ENCODE assay signal across 8 cellular contexts in the genomic region with DNA sequence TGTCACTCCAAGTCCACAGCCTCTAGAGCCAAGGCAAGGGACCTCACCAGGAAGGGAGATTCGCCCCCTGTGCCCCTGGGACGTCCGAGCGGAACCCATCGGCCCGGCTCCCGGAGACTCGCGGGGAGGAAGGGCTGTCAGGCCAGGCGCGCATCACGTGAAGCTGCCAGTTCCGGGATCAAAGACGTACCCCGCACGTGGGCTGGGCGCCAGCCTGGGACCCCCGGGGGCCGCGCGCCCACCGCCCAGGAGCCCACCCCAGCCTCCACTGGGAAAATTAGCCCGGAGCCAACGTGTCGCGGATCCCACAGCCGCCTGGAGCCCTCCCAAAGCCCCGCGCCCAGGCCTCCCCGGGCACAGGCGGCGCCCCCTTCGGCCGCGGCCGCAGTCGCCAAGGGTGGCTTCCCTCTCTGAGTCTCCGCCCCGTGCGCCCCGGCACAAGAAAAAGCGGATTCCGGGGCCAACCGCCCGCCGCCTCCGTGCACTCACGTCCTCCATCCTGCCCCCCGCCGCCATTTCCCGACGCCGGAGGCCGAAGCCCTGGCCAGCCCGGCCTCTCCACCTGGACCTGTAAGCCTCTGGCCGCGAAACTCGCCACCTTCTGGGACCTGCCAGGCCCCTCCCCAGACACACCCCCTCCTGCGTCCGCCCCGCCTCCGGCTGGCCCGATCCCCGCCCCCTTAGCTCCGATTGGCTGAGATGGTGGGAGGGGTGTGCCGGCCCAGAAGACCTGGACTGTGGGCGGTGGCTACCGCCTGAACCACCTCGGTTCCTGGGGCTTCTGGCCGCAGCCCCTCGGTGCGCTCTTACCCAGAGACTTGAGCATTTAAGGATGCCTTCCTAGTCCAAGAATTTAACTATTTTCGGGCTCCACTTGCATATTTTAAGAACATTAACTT. TPM values are rescaled to one million over a fixed set of nuclear protein-coding genes. Genes with fewer than 3 reads are reported as not detected.
A peak's percentile ranks its signal among the peaks of the same experiment; 100 is the strongest.
DNase-seq lines count a peak whose midpoint lies in the region; ATAC-seq and TF ChIP-seq lines count a peak whose summit lies in the region.

A gene (minus strand): TSS at position 603 of the 899 bp plus-strand sequence. CDS start 87 bp downstream, at position 516.

- H3K27ac ChIP-seq in right atrium auricular region: peak within 1 kb of the TSS; percentile 91 to 92
- peak within 1 kb of the TSS; percentile 83 to 92 for H3K27ac ChIP-seq in uterus

- ATAC-seq in HG02870 (IDR thresholded peaks at IDR 0.05; ENCODE audit: unreplicated experiment): peak; percentile 94

- H3K27me3 ChIP-seq in right atrium auricular region (no peaks in the 10 kb centered on the region), uterus (no peaks in the 10 kb centered on the region)

- TF ChIP-seq CTCF in GM13977 (IDR thresholded peaks at IDR 0.05; ENCODE audit: extremely low read depth, insufficient read depth, missing control alignments): peak; percentile 49
- TF ChIP-seq CTCF in right atrium auricular region (IDR thresholded peaks at IDR 0.05): peak; percentile 30 to 40
- TF ChIP-seq CTCF in uterus (IDR thresholded peaks at IDR 0.05): peak in 3 of 4 experiments; percentile 19 to 58 (median 45)

- in situ Hi-C loops in GM13977 (cut with MboI; ENCODE audit: low pct_unique_long_range_greater_than_20kb, low sequenced_read_pairs, unreplicated experiment): no loop called here

- H3K4me3 ChIP-seq in right atrium auricular region: peak within 1 kb of the TSS; percentile 82 to 86
- H3K4me3 ChIP-seq in uterus: peak within 1 kb of the TSS; percentile 80 to 85

- peak; percentile 75 to 77 for TF ChIP-seq POLR2A in uterus (IDR thresholded peaks at IDR 0.05)

- peak; percentile 96 for DNase-seq in GM13977 (ENCODE audit: low spot score)
- peak; percentile 90 for DNase-seq in NCI-H146 (lab: John Stamatoyannopoulos, UW)
- peak; percentile 84 to 89 (median 86) for DNase-seq in T-helper 2 cell
- peak; percentile 72 to 97 (median 93) for DNase-seq in anterior cingulate cortex (lab: John Stamatoyannopoulos, UW)
- DNase-seq in right atrium auricular region (ENCODE audit: low spot score): peak; percentile 91
- peak; percentile 68 for DNase-seq in pulmonary artery endothelial cell (ENCODE audit: low read depth, low spot score)
- DNase-seq in uterus: peak; percentile 94

- H3K9me3 ChIP-seq in right atrium auricular region (no peaks in the 10 kb centered on the region), uterus (no peaks in the 10 kb centered on the region)

- H3K4me1 ChIP-seq in right atrium auricular region (peaks cover 0 to 10% of the 10 kb centered on the region in 2 donors), uterus (no peaks in the 10 kb centered on the region)

- intact Hi-C loops in uterus (cut with DNase I; ENCODE audit: low total_unique reads): no loop called here

- no peaks in the 10 kb centered on the region for H3K36me3 ChIP-seq in right atrium auricular region
- no peaks in the 10 kb centered on the region for H3K36me3 ChIP-seq in uterus

RNA-seq across cellular contexts. Expression of the gene that starts here (rescaled TPM):
- 10 to 100 TPM; 13.6 to 14.6 TPM for total RNA-seq in right atrium auricular region
- 11.0 and 11.7 TPM in 2 replicates for total RNA-seq in pulmonary artery endothelial cell
- total RNA-seq in uterus: 10 to 100 TPM in 2 of 4 donors, 1 to 10 TPM in 2; 2.0 to 25.4 (median 9.3) TPM

Comparison
In these comparisons a context has a peak if more than half of its experiments do, and no peak if none do; other contexts are left out.
1. Peak in every context shown above with its lines: DNase-seq, ATAC-seq, H3K4me3 ChIP-seq and H3K27ac ChIP-seq.